8 cellular contexts compared by ENCODE assay signal in the genomic region with DNA sequence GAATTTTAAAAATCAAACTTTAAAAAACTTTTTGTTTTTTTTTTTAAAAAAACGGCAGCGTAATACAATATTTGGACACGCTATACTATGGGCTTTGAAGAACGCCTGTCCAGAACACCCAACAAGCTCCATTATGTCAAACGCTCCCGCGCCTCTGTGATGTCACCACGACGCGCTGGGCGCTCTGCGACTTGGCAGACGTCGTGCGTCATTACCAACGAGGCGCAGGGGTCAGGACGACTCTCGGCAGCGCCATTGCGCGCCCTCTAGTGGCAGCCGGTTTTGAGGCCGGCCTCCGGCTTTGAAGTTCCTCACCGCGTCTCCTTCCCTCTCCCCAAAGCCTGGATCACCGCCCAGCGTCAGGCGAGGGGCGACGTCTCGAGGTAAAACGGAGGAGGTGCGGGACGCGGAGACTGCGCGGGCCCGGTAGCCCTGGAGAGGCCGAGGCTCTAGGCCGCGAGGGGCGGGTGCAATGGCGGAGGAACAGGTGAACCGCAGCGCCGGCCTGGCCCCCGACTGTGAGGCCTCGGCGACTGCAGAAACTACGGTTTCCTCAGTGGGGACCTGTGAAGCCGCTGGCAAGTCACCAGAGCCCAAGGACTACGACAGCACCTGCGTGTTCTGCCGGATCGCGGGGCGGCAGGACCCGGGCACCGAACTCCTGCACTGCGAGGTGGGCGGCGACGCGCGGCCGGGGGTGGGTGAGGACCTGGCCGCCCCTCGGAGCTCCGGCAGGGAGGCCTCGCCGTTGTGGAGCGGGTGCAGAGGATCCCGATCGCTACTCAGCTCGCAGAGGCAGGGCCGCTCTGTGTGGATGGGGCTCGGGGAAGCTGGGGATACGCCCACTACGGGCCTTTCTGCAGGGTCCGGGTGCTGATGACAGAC. TPM values are rescaled to one million over a fixed set of nuclear protein-coding genes. Genes with fewer than 3 reads are reported as not detected.
DNase-seq lines count a peak whose midpoint lies in the region; ATAC-seq and TF ChIP-seq lines count a peak whose summit lies in the region.

HINT3 (plus strand) TSS at position 265 of the 885 bp plus-strand sequence; CDS start at position 473, 208 bp downstream.

- peak within 1 kb of the TSS; percentile 83 for H3K14ac ChIP-seq in IMR-90 (replicated peaks; ENCODE audit: low read depth, low read length)

- intact Hi-C loops in IMR-90 (cut with micrococcal nuclease) (loop anchor here (1.0 to 5.0 kb wide), 3 partner anchors 50 to 166 kb away; partner anchors contain the start of gene NCOA7), OCI-LY7 (cut with micrococcal nuclease; ENCODE audit: unreplicated experiment) (loop anchor here (1.0 to 2.0 kb wide), 3 partner anchors 165 to 656 kb away; partner anchors contain the start of gene HDDC2)

- peak; percentile 94 for ATAC-seq in GM21528 (IDR thresholded peaks at IDR 0.05; ENCODE audit: low FRiP score, unreplicated experiment)
- ATAC-seq in IMR-90 (ENCODE audit: low read depth), result peak; percentile 93

- H3K79me2 ChIP-seq in OCI-LY7 (ENCODE audit: insufficient read depth, low read depth, low read length), result peaks cover 16% of the 10 kb centered on the region

- H4K5ac ChIP-seq in IMR-90 (ENCODE audit: low read depth, low read length), result peak within 1 kb of the TSS; percentile 66

- peak within 1 kb of the TSS; percentile 70 for H2BK120ac ChIP-seq in IMR-90 (ENCODE audit: low read depth, low read length)

- peak within 1 kb of the TSS; percentile 72 for H3K4me3 ChIP-seq in IMR-90 (ENCODE audit: insufficient read depth, low read depth, low read length)
- peak within 1 kb of the TSS; percentile 79 for H3K4me3 ChIP-seq in OCI-LY7 (ENCODE audit: low read depth, low read length, poor library complexity, severe bottlenecking)

- peak within 1 kb of the TSS; percentile 67 for H4K91ac ChIP-seq in IMR-90 (ENCODE audit: insufficient read depth, low read depth, low read length)

- DNase-seq in DMS153 (lab: John Stamatoyannopoulos, UW) (peak; percentile 96), IMR-90 (peak; percentile 98), OCI-LY7 (ENCODE audit: low spot score) (peak; percentile 99), activated T-cell treated with anti-CD3 and anti-CD28 coated beads for 24 hours (ENCODE audit: low read depth) (peak; percentile 98), epidermal melanocyte (ENCODE audit: insufficient read length, low spot score) (peak; percentile 94), middle frontal gyrus (ENCODE audit: extremely low spot score, low spot score) (peak; percentile 99)
- DNase-seq in stimulated activated CD8-positive, alpha-beta memory T cell treated with anti-CD3 and anti-CD28 coated beads, Interleukin-2, amount 100 ng/mL, for 48 hours (ENCODE audit: low read depth in 2 of 2), result peak; percentile 98

- peak within 1 kb of the TSS; percentile 32 to 83 for H4K8ac ChIP-seq in IMR-90 (ENCODE audit: low read depth in 2 of 2, low read length in 2 of 2)

- H3K27ac ChIP-seq in IMR-90 (ENCODE audit: insufficient read depth, low read length) (peak within 1 kb of the TSS; percentile 62), OCI-LY7 (ENCODE audit: low read depth, low read length, poor library complexity, severe bottlenecking) (peak within 1 kb of the TSS; percentile 76)

- peaks cover 14 to 27% of the 10 kb centered on the region in 2 experiments for H3K79me1 ChIP-seq in IMR-90 (ENCODE audit: low read depth in 1 of 2, low read length in 2 of 2)

- H3K4me1 ChIP-seq in IMR-90 (ENCODE audit: control insufficient read depth, insufficient read depth, low read length) (no peaks in the 10 kb centered on the region), OCI-LY7 (ENCODE audit: insufficient read depth, low read length, poor library complexity, severe bottlenecking) (peaks cover 20% of the 10 kb centered on the region)

- BruUV-seq in IMR-90 (replicated peaks; lab: Mats Ljungman, UMichigan) (no TSS peak), OCI-LY7 (replicated peaks; lab: Mats Ljungman, UMichigan) (no TSS peak)

- peak within 1 kb of the TSS; percentile 87 for H3K23ac ChIP-seq in IMR-90 (ENCODE audit: low read depth, low read length)

- H2AFZ ChIP-seq in IMR-90 (replicated peaks; ENCODE audit: low read length, poor library complexity) (peak within 1 kb of the TSS; percentile 99), OCI-LY7 (ENCODE audit: low read length) (peak within 1 kb of the TSS; percentile 91)

- peak within 1 kb of the TSS; percentile 68 for H3K9ac ChIP-seq in IMR-90 (ENCODE audit: low read depth, low read length)

- TF ChIP-seq RAD21 in IMR-90 (IDR thresholded peaks at IDR 0.05; ENCODE audit: low read length), result peak; percentile 88

- CTCF ChIA-PET in IMR-90 (lab: Yijun Ruan, JAX) (interaction anchor here (0.6 to 4.0 kb wide), 23 partner anchors 8 to 644 kb away, joined by 3 to 45 read pairs (median 4); partner anchors contain the start of gene NCOA7), OCI-LY7 (lab: Charles Lee; ENCODE audit: unreplicated experiment) (interaction anchor here (0.6 to 3.3 kb wide), 14 partner anchors 10 to 657 kb away, joined by 3 to 29 read pairs (median 4); partner anchors contain the start of genes NCOA7 and TRMT11)

- peak within 1 kb of the TSS; percentile 95 for H2AK9ac ChIP-seq in IMR-90 (replicated peaks; ENCODE audit: low read depth, low read length, poor library complexity)

- POLR2A ChIA-PET in IMR-90 (lab: Charles Lee; ENCODE audit: unreplicated experiment), result interaction anchor here (0.5 to 1.1 kb wide), 5 partner anchors 12 to 176 kb away, joined by 3 to 5 read pairs (median 4); partner anchors contain the start of gene NCOA7
- POLR2A ChIA-PET in OCI-LY7 (lab: Charles Lee), result interaction anchor here (0.5 to 5.4 kb wide), 21 partner anchors 8 to 1385 kb away, joined by 3 to 69 read pairs (median 4); partner anchors contain the start of genes NCOA7 and TRMT11

- TF ChIP-seq CTCF in IMR-90 (conservative IDR thresholded peaks at IDR 0.05; ENCODE audit: low read depth, low read length) (peak; percentile 97), OCI-LY7 (conservative IDR thresholded peaks at IDR 0.05; ENCODE audit: low read length) (peak; percentile 92)

- H3K56ac ChIP-seq in IMR-90 (ENCODE audit: extremely low read depth, insufficient read depth, low read length), result peak within 1 kb of the TSS; percentile 39; the same call in 1 of the 2 replicates

- no peak within 1 kb of the TSS for H2BK15ac ChIP-seq in IMR-90 (ENCODE audit: low read depth, low read length)

- no peaks in the 10 kb centered on the region for H3K27me3 ChIP-seq in IMR-90 (ENCODE audit: control insufficient read depth, insufficient read depth, low read length)

- peak within 1 kb of the TSS; percentile 56; the same call in 1 of the 2 replicates for H3K18ac ChIP-seq in IMR-90 (ENCODE audit: low read depth, low read length)

- H2BK20ac ChIP-seq in IMR-90 (ENCODE audit: low read depth, low read length), result no peak within 1 kb of the TSS

- H3K9me3 ChIP-seq in IMR-90 (ENCODE audit: control insufficient read depth, insufficient read depth, low read length), result no peaks in the 10 kb centered on the region
- no peaks in the 10 kb centered on the region for H3K9me3 ChIP-seq in OCI-LY7 (ENCODE audit: low read length)

- H3K4me2 ChIP-seq in IMR-90 (ENCODE audit: low read depth, low read length), result peak within 1 kb of the TSS; percentile 97
- H3K4me2 ChIP-seq in OCI-LY7 (ENCODE audit: low read length), result peak within 1 kb of the TSS; percentile 90

- in situ Hi-C loops in IMR-90 (cut with MboI; ENCODE audit: low sequenced_read_pairs), result loop anchor here (5.0 kb wide), 1 partner anchor 169 kb away; no protein-coding TSS in a partner anchor

- peak within 1 kb of the TSS; percentile 74; the same call in 1 of the 2 replicates for H2AK5ac ChIP-seq in IMR-90 (ENCODE audit: low read depth, low read length)

- WGBS in IMR-90 (ENCODE audit: extremely low coverage in 2 of 2, insufficient read length in 1 of 2), 2 experiments, result 4% methylated on average over 28 of the region's 82 CpGs; no CpG with 5 or more reads in 1 of the 2 experiments

- H3K36me3 ChIP-seq in IMR-90 (ENCODE audit: control insufficient read depth, insufficient read depth, low read length), result no peaks in the 10 kb centered on the region
- peaks cover 4% of the 10 kb centered on the region for H3K36me3 ChIP-seq in OCI-LY7 (ENCODE audit: insufficient read depth, low read length)

- peak within 1 kb of the TSS; percentile 63 for H2BK5ac ChIP-seq in IMR-90 (ENCODE audit: low read depth, low read length, poor library complexity, severe bottlenecking)

- H3K9me1 ChIP-seq in IMR-90 (ENCODE audit: insufficient read depth, low read length), result no peaks in the 10 kb centered on the region; the same call in 1 of the 2 replicates

- peak; percentile 29; the same call in 1 of the 2 replicates for TF ChIP-seq POLR2A in IMR-90 (IDR thresholded peaks at IDR 0.05; ENCODE audit: low read depth, low read length)

- peak within 1 kb of the TSS; percentile 76 for H3K4ac ChIP-seq in IMR-90 (ENCODE audit: low read depth, low read length)

- dilution Hi-C loops in IMR-90 (cut with HindIII; ENCODE audit: low sequenced_read_pairs, unreplicated experiment), result no loop called here

- no peaks in the 10 kb centered on the region for H3K9me2 ChIP-seq in OCI-LY7 (ENCODE audit: insufficient read depth, low read length)

- no peaks in the 10 kb centered on the region for H4K20me1 ChIP-seq in IMR-90 (ENCODE audit: insufficient read depth, low read length)
- H4K20me1 ChIP-seq in OCI-LY7 (ENCODE audit: insufficient read depth, low read length), result no peaks in the 10 kb centered on the region

TF ChIP-seq in IMR-90, 13 proteins besides CTCF, POLR2A, EP300 and RAD21 (continues in another document):
- TF ChIP-seq CEBPB (IDR thresholded peaks at IDR 0.05; ENCODE audit: low read depth, low read length) (peak; percentile 47; the same call in 1 of the 2 replicates), NFE2L2 (IDR thresholded peaks at IDR 0.05; ENCODE audit: low read depth, low read length) (no peak), FOS (IDR thresholded peaks at IDR 0.05; ENCODE audit: low read depth, low read length) (peak; percentile 38; the same call in 1 of the 2 replicates), USF2 (IDR thresholded peaks at IDR 0.05; ENCODE audit: low read depth, low read length) (peak; percentile 13; the same call in 1 of the 2 replicates), SMC3 (IDR thresholded peaks at IDR 0.05; ENCODE audit: low read depth, low read length) (peak; percentile 87), MAZ (IDR thresholded peaks at IDR 0.05; ENCODE audit: borderline replicate concordance, low read depth, low read length) (peak; percentile 78)

RNA-seq across cellular contexts. Expression of gene HINT3, which starts in this region (rescaled TPM):
- 6.5 and 9.4 TPM in 2 replicates for total RNA-seq in IMR-90 (2012; rRNA removed)
- polyA plus RNA-seq in IMR-90 (2012; rRNA removed), result 2.3 and 3.4 TPM in 2 replicates
- 2.0 and 2.6 TPM in 2 replicates for polyA plus RNA-seq in IMR-90 (2012; cell fraction: cytosol; rRNA removed)
- 0.77 and 1.2 TPM in 2 replicates for polyA plus RNA-seq in IMR-90 (2012; cell fraction: nucleus; rRNA removed; ENCODE audit: low replicate concordance)
- 10.4 and 11.8 TPM in 2 replicates for total RNA-seq in OCI-LY7 (2014; rRNA removed; shearing (Covaris generic))
- 10.6 and 12.1 TPM in 2 replicates for total RNA-seq in OCI-LY7 (2022)

Comparison
In these comparisons a context has a peak if more than half of its experiments do, and no peak if none do; other contexts are left out.
1. Peak in every context shown above with its lines: DNase-seq, ATAC-seq, H3K4me3 ChIP-seq and H3K27ac ChIP-seq.